Comparison of ENCODE assay signal across 1 cellular context in genomic region chr5:149581192-149581861, GRCh38.
A peak's percentile ranks its signal among the peaks of the same experiment; 100 is the strongest.
TF ChIP-seq lines count a peak whose summit lies in the region.

Gene ARHGEF37, plus strand, starts transcription at chr5:149581498. Its CDS starts 16,272 bp downstream, at chr5:149597770.

TF ChIP-seq in H1, 55 proteins besides CTCF, POLR2A, EP300 and RAD21 (continued from another document):
- TF ChIP-seq ATF2 (IDR thresholded peaks at IDR 0.05; ENCODE audit: low read length) (no peak), JUN (IDR thresholded peaks at IDR 0.05; ENCODE audit: low read depth, low read length) (no peak), HDAC2 (IDR thresholded peaks at IDR 0.05; ENCODE audit: borderline replicate concordance in 1 of 2, low read depth in 2 of 2, low read length in 2 of 2) (0 out of 4 replicates have a peak, but pooled peaks of 1 of the 2 experiments have one; percentile 32), CREB1 (IDR thresholded peaks at IDR 0.05) (no peak), NRF1 (IDR thresholded peaks at IDR 0.05; ENCODE audit: low read depth, low read length) (no peak), SUZ12 (IDR thresholded peaks at IDR 0.05; ENCODE audit: low read length) (peak; percentile 78)
TF ChIP-seq in H1: peak in this region for 6.
